In the genomic region with DNA sequence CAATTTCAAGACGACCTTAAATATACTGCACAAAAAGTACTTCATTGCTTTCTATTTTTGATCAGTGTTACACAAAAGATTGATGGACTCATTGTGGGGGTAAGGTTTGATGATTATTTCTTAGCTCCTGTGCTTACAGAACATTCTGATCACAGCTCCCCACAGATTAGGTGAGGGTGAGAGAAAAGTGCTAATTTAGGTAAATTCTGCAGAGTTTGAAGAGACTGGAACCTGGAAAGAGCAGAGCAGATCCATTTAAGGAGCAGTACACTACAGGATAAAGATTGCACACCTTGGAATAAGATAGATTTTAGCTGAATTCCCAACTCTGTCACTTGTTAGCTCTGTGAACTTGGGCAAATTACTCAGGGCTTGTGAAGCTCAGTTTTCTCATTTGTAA, we compare ENCODE assay signal across 2 cellular contexts.
"Had no signal": no experiment of that assay in that cellular context is flagged by ENCODE, and none has a peak within 500 bp of the region (broad histone marks: within the 10 kb centered on the region; RNA-seq: fewer than 3 reads in every experiment).

No MANE protein-coding gene starts in this region.

- DNase-seq: GF-D8 had no signal

- H3K4me3 ChIP-seq: GM12878 had no signal
